8 cellular contexts compared by ENCODE assay signal in genomic region chr15:44728576-44729393, GRCh38. TPM values are rescaled to one million over a fixed set of nuclear protein-coding genes. Genes with fewer than 3 reads are reported as not detected.
A peak's percentile ranks its signal among the peaks of the same experiment; 100 is the strongest.
DNase-seq lines count a peak whose midpoint lies in the region; ATAC-seq, FAIRE-seq and TF ChIP-seq lines count a peak whose summit lies in the region.

No MANE protein-coding gene starts in this region.

- WGBS in H1 (ENCODE audit: extremely low coverage in 1 of 2, insufficient coverage in 1 of 2, insufficient read length in 1 of 2, insufficient replicate concordance in 2 of 2, low coverage in 1 of 2, low lambda C conversion rate in 2 of 2, missing lambda C conversion rate in 1 of 2), 2 experiments: 4% methylated on average over 34 of the region's 36 CpGs; no CpG with 5 or more reads in 1 of the 2 experiments

- H2BK20ac ChIP-seq in H1 (ENCODE audit: low read length): no peak overlapping the region

- peak; percentile 63 for ATAC-seq in GM21390 (IDR thresholded peaks at IDR 0.05; ENCODE audit: unreplicated experiment)
- peak; percentile 73 for ATAC-seq in memory B cell (ENCODE audit: low read depth)

- peak overlapping the region; percentile 48 for H4K5ac ChIP-seq in H1 (ENCODE audit: insufficient read length, low read depth, low read length)

- H2AK5ac ChIP-seq in H1 (ENCODE audit: low read depth, low read length): no peak overlapping the region

- H3K23ac ChIP-seq in H1 (ENCODE audit: insufficient read length): no peak overlapping the region

- peak overlapping the region; percentile 77; the same call in 1 of the 2 replicates for H4K8ac ChIP-seq in H1 (ENCODE audit: extremely low read depth, insufficient read depth, low read length)

- H3K9ac ChIP-seq in H1 (replicated peaks in 1 of 4; ENCODE audit: extremely low read depth in 1 of 4, low read depth in 3 of 4, low read length in 3 of 4): peak overlapping the region in 3 of 4 experiments; percentile 29 to 76 (median 42); a peak in 5 of 7 replicates

- no peaks in the 10 kb centered on the region for H3K27me3 ChIP-seq in Caco-2 (replicated peaks; ENCODE audit: control insufficient read depth, insufficient read depth, low read length)
- no peaks in the 10 kb centered on the region for H3K27me3 ChIP-seq in H1 (replicated peaks in 1 of 4; ENCODE audit: control insufficient read depth in 3 of 4, extremely low read depth in 1 of 4, insufficient read depth in 3 of 4, low read length in 3 of 4)

- peak; percentile 81 for FAIRE-seq in H1 (lab: Jason Lieb, UNC)

- H4K91ac ChIP-seq in H1 (replicated peaks; ENCODE audit: insufficient read length, low read length): no peak overlapping the region

- TF ChIP-seq EP300 in H1 (IDR thresholded peaks at IDR 0.05; ENCODE audit: borderline replicate concordance in 1 of 2, low read depth in 2 of 2, low read length in 2 of 2): no peak

- H3K79me2 ChIP-seq in H1 (ENCODE audit: control insufficient read depth in 1 of 2, insufficient read depth in 2 of 2, low read length in 2 of 2): no peaks in the 10 kb centered on the region

- H3K4me1 ChIP-seq in Caco-2 (peaks cover 3% of the 10 kb centered on the region; the same call in 1 of the 2 replicates), H1 (replicated peaks in 1 of 4; ENCODE audit: control insufficient read depth in 3 of 4, insufficient read depth in 4 of 4, low read length in 3 of 4) (peaks cover 0 to 7% (median 4%) of the 10 kb centered on the region in 4 experiments; a peak in 4 of 7 replicates)

- peak overlapping the region; percentile 82 to 87 for H3K4me2 ChIP-seq in H1 (ENCODE audit: insufficient read depth in 1 of 2, low read depth in 2 of 2, low read length in 2 of 2)

- no peaks in the 10 kb centered on the region for H3K79me1 ChIP-seq in H1 (ENCODE audit: low read depth, low read length)

- H2AFZ ChIP-seq in H1 (ENCODE audit: low read length): peak overlapping the region; percentile 91

- H3K9me3 ChIP-seq in Caco-2 (no peaks in the 10 kb centered on the region), H1 (ENCODE audit: insufficient read depth in 2 of 2, low read depth in 1 of 2, low read length in 1 of 2) (no peaks in the 10 kb centered on the region)

- peaks cover 7% of the 10 kb centered on the region for H3K23me2 ChIP-seq in H1 (ENCODE audit: low read depth, low read length)

- H2BK5ac ChIP-seq in H1 (ENCODE audit: low read depth, low read length): peak overlapping the region; percentile 72

- intact Hi-C loops in Caco-2 (cut with micrococcal nuclease; ENCODE audit: unreplicated experiment): loop anchor here (1.0 to 2.0 kb wide), 2 partner anchors 17 to 66 kb away; partner anchors contain the start of genes B2M, PATL2 and SPG11

- H3K14ac ChIP-seq in H1 (ENCODE audit: insufficient read length): no peak overlapping the region

- H2BK120ac ChIP-seq in H1 (replicated peaks; ENCODE audit: low read depth, low read length): no peak overlapping the region

- H3K36me3 Mint-ChIP-seq in Caco-2 (ENCODE audit: insufficient read depth, unreplicated experiment): peaks cover 8% of the 10 kb centered on the region
- peaks cover 11% of the 10 kb centered on the region for H3K36me3 Mint-ChIP-seq in memory B cell

- no peaks in the 10 kb centered on the region for H4K20me1 ChIP-seq in H1 (replicated peaks in 1 of 2; ENCODE audit: control insufficient read depth in 1 of 2, insufficient read depth in 2 of 2, low read length in 2 of 2)

- TF ChIP-seq CTCF in Caco-2 (IDR thresholded peaks at IDR 0.05; ENCODE audit: insufficient read depth in 1 of 2, low read depth in 1 of 2, low read length in 1 of 2, severe bottlenecking in 1 of 2, unreplicated experiment in 1 of 2): no peak
- TF ChIP-seq CTCF in H1 (IDR thresholded peaks at IDR 0.05; ENCODE audit: control extremely low read depth in 1 of 3, insufficient read depth in 1 of 3, low read depth in 1 of 3, low read length in 3 of 3): no peak

- H3K4me1 Mint-ChIP-seq in Caco-2 (ENCODE audit: low read depth, unreplicated experiment) (no peaks in the 10 kb centered on the region), memory B cell (peaks cover 44% of the 10 kb centered on the region)

- H3K27ac ChIP-seq in H1 (ENCODE audit: low read depth, low read length): peak overlapping the region; percentile 51; the same call in 1 of the 2 replicates

- H3K27me3 Mint-ChIP-seq in Caco-2 (ENCODE audit: insufficient read depth, unreplicated experiment): no peaks in the 10 kb centered on the region
- H3K27me3 Mint-ChIP-seq in memory B cell: no peaks in the 10 kb centered on the region

- H3K9me3 Mint-ChIP-seq in Caco-2 (ENCODE audit: unreplicated experiment): no peaks in the 10 kb centered on the region
- no peaks in the 10 kb centered on the region for H3K9me3 Mint-ChIP-seq in memory B cell

- POLR2A ChIA-PET in Caco-2 (lab: Charles Lee) (interaction anchor here (0.6 to 2.4 kb wide), 9 partner anchors 9 to 192 kb away, joined by 3 to 32 read pairs (median 4); partner anchors contain the start of genes B2M, EIF3J, PATL2 and SPG11), H1 (lab: Charles Lee; ENCODE audit: partially characterized antibody) (interaction anchor here (0.7 to 6.3 kb wide), 6 partner anchors 9 to 66 kb away, joined by 3 to 64 read pairs (median 6); partner anchors contain the start of genes B2M, PATL2 and SPG11)

- TF ChIP-seq POLR2A in H1 (IDR thresholded peaks at IDR 0.05; ENCODE audit: control extremely low read depth in 1 of 2, low read depth in 2 of 2, low read length in 2 of 2): peak in 1 of 2 experiments; percentile 67; a peak in 2 of 3 replicates

- TF ChIP-seq RAD21 in H1 (IDR thresholded peaks at IDR 0.05 in 1 of 2, conservative IDR thresholded peaks at IDR 0.05 in 1 of 2; ENCODE audit: low read depth in 2 of 2, low read length in 2 of 2): no peak

- H3K4ac ChIP-seq in H1 (replicated peaks; ENCODE audit: insufficient read length, low read depth, low read length): peak overlapping the region; percentile 14

- peak overlapping the region; percentile 75 for H3K18ac ChIP-seq in H1 (ENCODE audit: extremely low read depth, low read length)

- no peaks in the 10 kb centered on the region for H3K36me3 ChIP-seq in Caco-2 (ENCODE audit: control insufficient read depth, insufficient read depth, low read length)
- no peaks in the 10 kb centered on the region for H3K36me3 ChIP-seq in H1 (ENCODE audit: control insufficient read depth in 2 of 4, insufficient read depth in 4 of 4, low read length in 3 of 4)

- H2BK15ac ChIP-seq in H1 (ENCODE audit: low read length): peak overlapping the region; percentile 54; the same call in 1 of the 2 replicates

- H2BK12ac ChIP-seq in H1 (ENCODE audit: low read depth, low read length): peak overlapping the region; percentile 42

- DNase-seq in Caco-2 (peak; percentile 94 to 95), HUDEP-2 (lab: John Stamatoyannopoulos, UW; ENCODE audit: unreplicated experiment in 76 of 76) (peak in 75 of 76 experiments; percentile 15 to 95 (median 86)), NOMO-1 treated with dmso at 0.1 percent for 144 hours (lab: John Stamatoyannopoulos, UW; ENCODE audit: unreplicated experiment) (peak; percentile 99), H1 (ENCODE audit: low read depth in 1 of 2, low spot score in 2 of 2) (peak; percentile 84 to 89), memory B cell (ENCODE audit: low spot score in 2 of 2) (peak; percentile 89 to 93)
- peak; percentile 89 for DNase-seq in activated CD8-positive, alpha-beta memory T cell treated with anti-CD3 and anti-CD28 coated beads, Interleukin-2, amount 50 U/mL, for 1 hour (ENCODE audit: extremely low read depth)
- DNase-seq in stimulated activated CD8-positive, alpha-beta memory T cell treated with anti-CD3 and anti-CD28 coated beads, Interleukin-12 subunit alpha, Interleukin-12 subunit beta, amount 100 ng/mL, for 1 hour (ENCODE audit: low read depth): peak; percentile 91

- CTCF ChIA-PET in Caco-2 (lab: Charles Lee) (interaction anchor here (0.5 to 1.9 kb wide), 8 partner anchors 8 to 850 kb away, joined by 3 to 30 read pairs (median 4); partner anchors contain the start of genes B2M, PATL2 and SPG11), H1 (lab: Charles Lee; ENCODE audit: partially characterized antibody) (interaction anchor here (0.7 to 4.9 kb wide), 6 partner anchors 9 to 65 kb away, joined by 3 to 31 read pairs (median 11); partner anchors contain the start of gene SPG11)

- BruUV-seq in Caco-2 (replicated peaks; lab: Mats Ljungman, UMichigan): no TSS peak

- peak overlapping the region; percentile 37 for H3K56ac ChIP-seq in H1 (replicated peaks; ENCODE audit: insufficient read length, low read depth, low read length)

- H3K4me3 ChIP-seq in Caco-2 (ENCODE audit: low read depth, low read length) (peak overlapping the region; percentile 68), H1 (ENCODE audit: extremely low read depth in 1 of 4, insufficient read depth in 2 of 4, low read depth in 3 of 4, low read length in 4 of 4) (peak overlapping the region; percentile 80 to 90 (median 90))

- H3K27ac Mint-ChIP-seq in Caco-2 (ENCODE audit: unreplicated experiment) (peak overlapping the region; percentile 97), memory B cell (peak overlapping the region; percentile 99)

- H3K4me3 Mint-ChIP-seq in Caco-2 (ENCODE audit: unreplicated experiment) (peak overlapping the region; percentile 86), memory B cell (peak overlapping the region; percentile 99)

RNA-seq across cellular contexts. Expression of gene TRIM69, which starts 7.5 kb away (rescaled TPM):
- 5.8 and 6.7 TPM in 2 replicates for total RNA-seq in Caco-2 (2022)
- total RNA-seq in H1 (2021; fragmentation: NEBNext Ultra II Directional; extraction: Animal tissue kit (Norgen Biotek cat#: 25700)): 6.2 and 6.4 TPM in 2 replicates
- 2.9 and 4.3 TPM in 2 replicates for polyA plus RNA-seq in H1 (2011; rRNA removed)
- polyA plus RNA-seq in H1 (2011; cell fraction: cytosol; rRNA removed): 4.4 TPM
- polyA plus RNA-seq in H1 (2011; cell fraction: nucleus; rRNA removed): 3.1 TPM
- polyA plus RNA-seq in H1 (2012, experiment 1 of 2): 5.6 to 9.8 TPM (median 7.9 TPM) in 4 replicates
- polyA plus RNA-seq in H1 (2012, experiment 2 of 2): 4.7 TPM
- polyA plus RNA-seq in H1 (2013, experiment 1 of 2): 3.6 TPM
- polyA plus RNA-seq in H1 (2013, experiment 2 of 2): 4.0 TPM
- 4.4 and 5.0 TPM in 2 replicates for polyA minus RNA-seq in H1 (2011; rRNA and poly(A)+ RNA removed)
- 2.9 TPM for polyA minus RNA-seq in H1 (2011; cell fraction: cytosol; rRNA and poly(A)+ RNA removed)
- 4.8 TPM for polyA minus RNA-seq in H1 (2011; cell fraction: nucleus; rRNA and poly(A)+ RNA removed)

RNA-seq across cellular contexts. Expression of gene B2M, which starts 17.5 kb away (rescaled TPM):
- total RNA-seq in Caco-2 (2022): 269 and 273 TPM in 2 replicates
- total RNA-seq in H1 (2021; fragmentation: NEBNext Ultra II Directional; extraction: Animal tissue kit (Norgen Biotek cat#: 25700)): 71.2 and 78.9 TPM in 2 replicates
- polyA plus RNA-seq in H1 (2011; rRNA removed): 380 and 907 TPM in 2 replicates
- polyA plus RNA-seq in H1 (2011; cell fraction: cytosol; rRNA removed): 423 TPM
- 24.2 TPM for polyA plus RNA-seq in H1 (2011; cell fraction: nucleus; rRNA removed)
- 141 to 188 TPM (median 152 TPM) in 4 replicates for polyA plus RNA-seq in H1 (2012, experiment 1 of 2)
- polyA plus RNA-seq in H1 (2012, experiment 2 of 2): 85.5 TPM
- 100 TPM for polyA plus RNA-seq in H1 (2013, experiment 1 of 2)
- polyA plus RNA-seq in H1 (2013, experiment 2 of 2): 143 TPM
- polyA minus RNA-seq in H1 (2011; rRNA and poly(A)+ RNA removed): 62.5 and 99.2 TPM in 2 replicates
- 112 TPM for polyA minus RNA-seq in H1 (2011; cell fraction: cytosol; rRNA and poly(A)+ RNA removed)
- 132 TPM for polyA minus RNA-seq in H1 (2011; cell fraction: nucleus; rRNA and poly(A)+ RNA removed)

RNA-seq across cellular contexts. Expression of gene PATL2, which starts 17.7 kb away (rescaled TPM):
- 0.32 TPM in 1 of 2 replicates, not detected in the other for total RNA-seq in Caco-2 (2022)
- total RNA-seq in H1 (2021; fragmentation: NEBNext Ultra II Directional; extraction: Animal tissue kit (Norgen Biotek cat#: 25700)): 0.48 and 0.65 TPM in 2 replicates
- 1.0 and 1.3 TPM in 2 replicates for polyA plus RNA-seq in H1 (2011; rRNA removed)
- 0.78 TPM for polyA plus RNA-seq in H1 (2011; cell fraction: cytosol; rRNA removed)
- polyA plus RNA-seq in H1 (2011; cell fraction: nucleus; rRNA removed): 4.2 TPM
- 0.48 to 1.1 TPM (median 0.88 TPM) in 4 replicates for polyA plus RNA-seq in H1 (2012, experiment 1 of 2)
- polyA plus RNA-seq in H1 (2012, experiment 2 of 2): not detected
- 0.49 TPM for polyA plus RNA-seq in H1 (2013, experiment 1 of 2)
- 0.28 TPM for polyA plus RNA-seq in H1 (2013, experiment 2 of 2)
- polyA minus RNA-seq in H1 (2011; rRNA and poly(A)+ RNA removed): 1.6 and 1.7 TPM in 2 replicates
- polyA minus RNA-seq in H1 (2011; cell fraction: cytosol; rRNA and poly(A)+ RNA removed): 0.51 TPM
- 2.9 TPM for polyA minus RNA-seq in H1 (2011; cell fraction: nucleus; rRNA and poly(A)+ RNA removed)

Comparison
In these comparisons a context has a peak if more than half of its experiments do, and no peak if none do; other contexts are left out.
1. Peak in every context shown above with its lines: DNase-seq, ATAC-seq, H3K4me3 ChIP-seq and H3K27ac ChIP-seq.